10 cellular contexts compared by ENCODE assay signal in genomic region chr1:161215079-161215478, GRCh38. TPM values are rescaled to one million over a fixed set of nuclear protein-coding genes. Genes with fewer than 3 reads are reported as not detected.
A peak's percentile ranks its signal among the peaks of the same experiment; 100 is the strongest.
DNase-seq lines count a peak whose midpoint lies in the region; ATAC-seq and TF ChIP-seq lines count a peak whose summit lies in the region.
"Had no signal": no experiment of that assay in that cellular context is flagged by ENCODE, and none has a peak within 500 bp of the region (broad histone marks: within the 10 kb centered on the region; RNA-seq: fewer than 3 reads in every experiment).

Gene FCER1G (plus strand): TSS chr1:161215295. CDS start chr1:161215322, 27 bp downstream.

- H3K27ac Mint-ChIP-seq in T-helper 2 cell treated with Interferon-gamma antibody and Interleukin-4, amounts not matched to agents 5 μg/mL and 100 μg/mL, for 36 hours, result peak within 1 kb of the TSS; percentile 21

- POLR2A ChIA-PET in RWPE1 (lab: Yijun Ruan, JAX; ENCODE audit: low non-redundant PET), result no interaction called here

- ATAC-seq in lung (ENCODE audit: insufficient read depth, low FRiP score) (no peak), GM18868 (IDR thresholded peaks at IDR 0.05; ENCODE audit: unreplicated experiment) (no peak)

- 24 to 69% methylated on average over 10 of the region's 10 CpGs for WGBS in lung, 2 donors
- WGBS in thyroid gland, 2 donors, result 75 to 83% methylated on average over 10 of the region's 10 CpGs

- H3K4me1 Mint-ChIP-seq in T-helper 2 cell treated with Interferon-gamma antibody and Interleukin-4, amounts not matched to agents 5 μg/mL and 100 μg/mL, for 36 hours (ENCODE audit: low read depth), result peaks cover 30% of the 10 kb centered on the region

- peak within 1 kb of the TSS in 1 of 2 donors; percentile 39 for H3K4me3 ChIP-seq in ascending aorta
- H3K4me3 ChIP-seq in lung, result peak within 1 kb of the TSS; percentile 20
- no peak within 1 kb of the TSS for H3K4me3 ChIP-seq in thyroid gland (replicated peaks in 1 of 3)
- H3K4me3 ChIP-seq: SJCRH30 had no signal

- peaks cover 40% of the 10 kb centered on the region for H3K36me3 Mint-ChIP-seq in T-helper 2 cell treated with Interferon-gamma antibody and Interleukin-4, amounts not matched to agents 5 μg/mL and 100 μg/mL, for 36 hours (ENCODE audit: low read depth)

- peaks cover 38 to 51% of the 10 kb centered on the region in 2 donors for H3K36me3 ChIP-seq in ascending aorta
- peaks cover 30 to 32% of the 10 kb centered on the region in 2 donors for H3K36me3 ChIP-seq in lung (ENCODE audit: control insufficient read depth in 2 of 2, insufficient read depth in 2 of 2, low read length in 2 of 2)
- peaks cover 45 to 50% of the 10 kb centered on the region in 2 donors for H3K36me3 ChIP-seq in thyroid gland

- TF ChIP-seq CTCF in ascending aorta (IDR thresholded peaks at IDR 0.05), result no peak
- no peak for TF ChIP-seq CTCF in lung (IDR thresholded peaks at IDR 0.05; ENCODE audit: control extremely low read depth, extremely low read depth)
- TF ChIP-seq CTCF in thyroid gland (IDR thresholded peaks at IDR 0.05), result no peak
- no peak for TF ChIP-seq CTCF in RWPE1 (conservative IDR thresholded peaks at IDR 0.05; ENCODE audit: low read depth)

- DNase-seq in T-helper 2 cell treated with Interferon-gamma antibody and Interleukin-4, amounts not matched to agents 5 μg/mL and 100 μg/mL, for 36 hours (ENCODE audit: low spot score), result no peak
- DNase-seq in T-helper 2 cell (no peak), ascending aorta (ENCODE audit: low spot score in 2 of 2) (peak in 1 of 2 donors; percentile 79), lung (ENCODE audit: low spot score) (peak; percentile 67), thyroid gland (no peak), globus pallidus (ENCODE audit: low spot score) (no peak), RWPE1 (ENCODE audit: low spot score) (no peak)
- DNase-seq: retina, SJCRH30 had no signal

- H3K9me3 ChIP-seq in ascending aorta (no peaks in the 10 kb centered on the region), lung (ENCODE audit: control insufficient read depth in 2 of 2, insufficient read depth in 1 of 2, low read length in 1 of 2) (no peaks in the 10 kb centered on the region), thyroid gland (no peaks in the 10 kb centered on the region)
- H3K9me3 ChIP-seq: SJCRH30 had no signal

- H3K27me3 ChIP-seq in ascending aorta, result no peaks in the 10 kb centered on the region
- H3K27me3 ChIP-seq in lung (ENCODE audit: control insufficient read depth, insufficient read depth), result no peaks in the 10 kb centered on the region
- H3K27me3 ChIP-seq in thyroid gland, result no peaks in the 10 kb centered on the region
- H3K27me3 ChIP-seq: SJCRH30 had no signal

- H3K4me1 ChIP-seq in ascending aorta (peaks cover 0 to 4% of the 10 kb centered on the region in 2 donors), lung (ENCODE audit: control insufficient read depth in 2 of 2, insufficient read depth in 2 of 2, low read length in 2 of 2) (peaks cover 0 to 3% of the 10 kb centered on the region in 2 donors), thyroid gland (no peaks in the 10 kb centered on the region)
- H3K4me1 ChIP-seq: SJCRH30 had no signal

- intact Hi-C loops in ascending aorta (cut with DNase I) (no loop called here), thyroid gland (cut with DNase I) (no loop called here)

- H3K4me3 Mint-ChIP-seq in T-helper 2 cell treated with Interferon-gamma antibody and Interleukin-4, amounts not matched to agents 5 μg/mL and 100 μg/mL, for 36 hours, result peak within 1 kb of the TSS; percentile 51

- no peaks in the 10 kb centered on the region for H3K27me3 Mint-ChIP-seq in T-helper 2 cell treated with Interferon-gamma antibody and Interleukin-4, amounts not matched to agents 5 μg/mL and 100 μg/mL, for 36 hours (ENCODE audit: low read depth)

- TF ChIP-seq POLR2A in thyroid gland (IDR thresholded peaks at IDR 0.05), result peak in 1 of 2 donors; percentile 18

- peak within 1 kb of the TSS; percentile 78 to 84 for H3K27ac ChIP-seq in ascending aorta
- peak within 1 kb of the TSS in 1 of 2 donors; percentile 85 for H3K27ac ChIP-seq in lung (ENCODE audit: low read depth in 1 of 2, low read length in 1 of 2)
- peak within 1 kb of the TSS in 1 of 3 donors; percentile 52 for H3K27ac ChIP-seq in thyroid gland
- no peak within 1 kb of the TSS for H3K27ac ChIP-seq in RWPE1
- H3K27ac ChIP-seq: SJCRH30 had no signal

- CTCF ChIA-PET in RWPE1 (lab: Yijun Ruan, JAX), result interaction anchor here (1.2 kb wide), 1 partner anchor 76 kb away, joined by 4 read pairs; no protein-coding TSS in a partner anchor

- no peaks in the 10 kb centered on the region for H3K9me3 Mint-ChIP-seq in T-helper 2 cell treated with Interferon-gamma antibody and Interleukin-4, amounts not matched to agents 5 μg/mL and 100 μg/mL, for 36 hours

RNA-seq across cellular contexts. Expression of gene FCER1G, which starts in this region (rescaled TPM):
- 69.9 TPM for total RNA-seq in ascending aorta
- total RNA-seq in lung, result 100 to 1,000 TPM in 1 of 2 donors, 10 to 100 TPM in 1; 41.6 to 169 TPM
- polyA plus RNA-seq in lung, result 1,000 to 10,000 TPM in 1 of 2 donors, 100 to 1,000 TPM in 1; 275 to 1,998 TPM
- total RNA-seq in thyroid gland, result 10 to 100 TPM; 16.3 to 70.9 (median 22.3) TPM
